ENCODE assay signal across 20 cellular contexts in genomic region chr12:59652098-59652497, GRCh38.
"Had no signal": no experiment of that assay in that cellular context is flagged by ENCODE, and none has a peak within 500 bp of the region (broad histone marks: within the 10 kb centered on the region; RNA-seq: fewer than 3 reads in every experiment).

No MANE protein-coding gene starts in this region.

- H3K4me3 Mint-ChIP-seq: activated B cell treated with CpG ODN at 0.5 μM for 24 hours; activated CD4-positive, alpha-beta memory T cell treated with anti-CD3 and anti-CD28 coated beads for 36 hours; activated naive CD8-positive, alpha-beta T cell; activated T-helper 1 cell treated with anti-CD3 and anti-CD28 coated beads, Interleukin-12 subunit alpha, Interleukin-12 subunit beta, Interleukin-2, Interleukin-4 antibody, amounts not matched to agents 30 ng/mL and 10 ng/mL and 1 ng/mL, durations not matched to agents 14 hours and 24 hours and 36 hours; mesothelial cell of epicardium; natural killer cell treated with Interleukin-12 subunit alpha and Interleukin-12 subunit beta and Interleukin-15 and Interleukin-18, amount 100 ng/mL, for 72 hours; T-helper 2 cell treated with Interferon-gamma antibody and Interleukin-4, amounts not matched to agents 5 μg/mL and 100 μg/mL, for 36 hours had no signal

- H3K36me3 Mint-ChIP-seq: mesothelial cell of epicardium had no signal

- H3K27ac ChIP-seq: cardiac muscle cell, dorsolateral prefrontal cortex, neutrophil, thyroid gland had no signal

- ATAC-seq: left colon; natural killer cell treated with Interleukin-12 subunit alpha and Interleukin-12 subunit beta and Interleukin-15 and Interleukin-18, amount 100 ng/mL, for 72 hours had no signal

- H3K4me3 ChIP-seq: cardiac muscle cell, dorsolateral prefrontal cortex, thyroid gland had no signal

- H3K27me3 Mint-ChIP-seq: activated B cell treated with CpG ODN at 0.5 μM for 24 hours; activated CD4-positive, alpha-beta memory T cell treated with anti-CD3 and anti-CD28 coated beads for 36 hours; activated naive CD8-positive, alpha-beta T cell; natural killer cell treated with Interleukin-12 subunit alpha and Interleukin-12 subunit beta and Interleukin-15 and Interleukin-18, amount 100 ng/mL, for 72 hours had no signal

- H3K36me3 ChIP-seq: cardiac muscle cell, neutrophil, thyroid gland had no signal

- H3K27ac Mint-ChIP-seq: activated B cell treated with CpG ODN at 0.5 μM for 24 hours; activated CD4-positive, alpha-beta memory T cell treated with anti-CD3 and anti-CD28 coated beads for 36 hours; activated naive CD8-positive, alpha-beta T cell; activated T-helper 1 cell treated with anti-CD3 and anti-CD28 coated beads, Interleukin-12 subunit alpha, Interleukin-12 subunit beta, Interleukin-2, Interleukin-4 antibody, amounts not matched to agents 30 ng/mL and 10 ng/mL and 1 ng/mL, durations not matched to agents 14 hours and 24 hours and 36 hours; T-helper 2 cell treated with Interferon-gamma antibody and Interleukin-4, amounts not matched to agents 5 μg/mL and 100 μg/mL, for 36 hours had no signal

- DNase-seq: activated B cell treated with CpG ODN at 0.5 μM for 24 hours; activated CD4-positive, alpha-beta memory T cell treated with anti-CD3 and anti-CD28 coated beads for 36 hours; activated CD4-positive, alpha-beta T cell treated with anti-CD3 and anti-CD28 coated beads for 4 hours; activated gamma-delta T cell treated with Interleukin-2 at 50 U/mL for 16 hours; activated T-cell treated with anti-CD3 and anti-CD28 coated beads for 4 hours; amniotic stem cell; dorsolateral prefrontal cortex; erythroblast; left colon; stimulated activated CD4-positive, alpha-beta T cell treated with anti-CD3 and anti-CD28 coated beads, Interleukin-1b, Interleukin-23, amount 100 ng/mL, for 48 hours; stimulated activated CD8-positive, alpha-beta memory T cell treated with anti-CD3 and anti-CD28 coated beads, Interleukin-4, amount 100 ng/mL, for 48 hours; stimulated activated naive CD4-positive, alpha-beta T cell; thyroid gland had no signal

- H3K4me1 ChIP-seq: thyroid gland had no signal

- H3K27me3 ChIP-seq: cardiac muscle cell, dorsolateral prefrontal cortex, neutrophil, thyroid gland had no signal

- H3K9me3 ChIP-seq: neutrophil, thyroid gland had no signal
